ENCODE assay signal across 1 cellular context in the genomic region with DNA sequence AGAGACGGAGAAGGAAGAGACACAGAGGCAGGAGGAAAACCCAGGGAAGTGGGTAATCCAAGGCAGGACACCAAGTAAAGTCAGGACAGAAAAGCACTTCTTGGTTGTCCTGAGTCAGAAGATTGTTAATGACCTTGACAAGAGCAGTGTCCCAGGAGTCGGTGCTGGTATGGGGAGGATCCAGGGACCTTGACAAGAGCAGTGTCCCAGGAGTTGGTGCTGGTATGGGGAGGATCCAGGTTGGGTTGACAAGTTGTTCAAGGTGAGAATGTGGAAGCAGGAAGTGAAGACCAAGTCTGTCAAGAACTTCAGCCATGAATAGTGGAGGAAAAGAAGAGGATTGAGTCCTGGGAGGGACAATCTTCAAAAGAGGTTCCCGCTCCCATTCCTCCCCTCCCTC.
TF ChIP-seq lines count a peak whose summit lies in the region.

No MANE protein-coding gene starts in this region.

TF ChIP-seq in IMR-90, 13 proteins besides CTCF, POLR2A, EP300 and RAD21:
- no peak for TF ChIP-seq RFX5 (IDR thresholded peaks at IDR 0.05; ENCODE audit: low read depth, low read length)
- TF ChIP-seq NFE2L2 (IDR thresholded peaks at IDR 0.05; ENCODE audit: low read depth, low read length): no peak
- no peak for TF ChIP-seq CHD1 (IDR thresholded peaks at IDR 0.05; ENCODE audit: low read depth, low read length)
- no peak for TF ChIP-seq MAFK (IDR thresholded peaks at IDR 0.05; ENCODE audit: low read depth, low read length)
- no peak for TF ChIP-seq RCOR1 (IDR thresholded peaks at IDR 0.05; ENCODE audit: insufficient replicate concordance, low read length)
- TF ChIP-seq SMC3 (IDR thresholded peaks at IDR 0.05; ENCODE audit: low read depth, low read length): no peak
- TF ChIP-seq, protein P1, sequence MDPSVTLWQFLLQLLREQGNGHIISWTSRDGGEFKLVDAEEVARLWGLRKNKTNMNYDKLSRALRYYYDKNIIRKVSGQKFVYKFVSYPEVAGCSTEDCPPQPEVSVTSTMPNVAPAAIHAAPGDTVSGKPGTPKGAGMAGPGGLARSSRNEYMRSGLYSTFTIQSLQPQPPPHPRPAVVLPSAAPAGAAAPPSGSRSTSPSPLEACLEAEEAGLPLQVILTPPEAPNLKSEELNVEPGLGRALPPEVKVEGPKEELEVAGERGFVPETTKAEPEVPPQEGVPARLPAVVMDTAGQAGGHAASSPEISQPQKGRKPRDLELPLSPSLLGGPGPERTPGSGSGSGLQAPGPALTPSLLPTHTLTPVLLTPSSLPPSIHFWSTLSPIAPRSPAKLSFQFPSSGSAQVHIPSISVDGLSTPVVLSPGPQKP (IDR thresholded peaks at IDR 0.05; ENCODE audit: borderline replicate concordance, low read depth, low read length): no peak
TF ChIP-seq in IMR-90: peak in this region for 0.
